In genomic region chr14:61927521-61927920, GRCh38 we compare ENCODE assay signal across 12 cellular contexts.
DNase-seq lines count a peak whose midpoint lies in the region; TF ChIP-seq lines count a peak whose summit lies in the region.
"Had no signal": no experiment of that assay in that cellular context is flagged by ENCODE, and none has a peak within 500 bp of the region (broad histone marks: within the 10 kb centered on the region; RNA-seq: fewer than 3 reads in every experiment).

No MANE protein-coding gene starts in this region.

- H3K4me3 ChIP-seq in astrocyte of the cerebellum (ENCODE audit: low read depth, low read length): no peak overlapping the region
- H3K4me3 ChIP-seq in ascending aorta: no peak overlapping the region

- no peak for TF ChIP-seq CTCF in astrocyte of the cerebellum (IDR thresholded peaks at IDR 0.05; ENCODE audit: low read depth, low read length, missing control alignments)
- no peak for TF ChIP-seq CTCF in ascending aorta (IDR thresholded peaks at IDR 0.05)

- DNase-seq in A172 (ENCODE audit: low spot score) (peak; percentile 33), HS-27A (ENCODE audit: low read depth) (peak; percentile 38), astrocyte of the cerebellum (ENCODE audit: low read depth) (peak; percentile 59), islet precursor cell (peak; percentile 72), GOT3 (lab: John Stamatoyannopoulos, UW) (no peak), ascending aorta (ENCODE audit: low spot score in 2 of 2) (no peak), NCI-H82 (lab: John Stamatoyannopoulos, UW) (no peak), UCSD-AML1 (lab: John Stamatoyannopoulos, UW; ENCODE audit: unreplicated experiment) (no peak)
- DNase-seq: aorta; occipital lobe; stimulated activated CD4-positive, alpha-beta T cell treated with anti-CD3 and anti-CD28 coated beads, Interleukin-2, amount 100 ng/mL, for 24 hours; stimulated activated naive CD8-positive, alpha-beta T cell treated with anti-CD3 and anti-CD28 coated beads, Interleukin-15, amount 100 ng/mL, for 72 hours had no signal

- no peak overlapping the region for H3K27ac ChIP-seq in ascending aorta

- intact Hi-C loops in ascending aorta (cut with DNase I): no loop called here

- H3K4me1 ChIP-seq in ascending aorta: peaks cover 0 to 2% of the 10 kb centered on the region in 2 donors

- in situ Hi-C loops in astrocyte of the cerebellum (cut with HindIII; ENCODE audit: low sequenced_read_pairs): no loop called here

- H3K9me3 ChIP-seq in ascending aorta: no peaks in the 10 kb centered on the region

- H3K27me3 ChIP-seq in ascending aorta: no peaks in the 10 kb centered on the region

- H3K36me3 ChIP-seq in ascending aorta: no peaks in the 10 kb centered on the region

Comparison
In these comparisons a context has a peak if more than half of its experiments do, and no peak if none do; other contexts are left out.
1. DNase-seq: peak in A172 (single experiment), HS-27A (single experiment), astrocyte of the cerebellum (single experiment) and islet precursor cell (single experiment); none in GOT3 (single experiment), ascending aorta (0 of 2), NCI-H82 (single experiment) and UCSD-AML1 (single experiment).